ENCODE assay signal across 7 cellular contexts in genomic region chr4:151099226-151099975, GRCh38. TPM values are rescaled to one million over a fixed set of nuclear protein-coding genes. Genes with fewer than 3 reads are reported as not detected.
DNase-seq lines count a peak whose midpoint lies in the region; ATAC-seq and TF ChIP-seq lines count a peak whose summit lies in the region.

Gene RPS3A, plus strand, starts transcription at chr4:151099628. Its CDS starts 25 bp downstream, at chr4:151099653.

- peak; percentile 94 for TF ChIP-seq CTCF in astrocyte of the spinal cord (IDR thresholded peaks at IDR 0.05; ENCODE audit: low read depth, low read length)

- in situ Hi-C loops in astrocyte of the spinal cord (cut with HindIII; ENCODE audit: low sequenced_read_pairs) = no loop called here

- intact Hi-C loops in sciatic nerve (cut with DNase I) = no loop called here

- H3K4me3 ChIP-seq in astrocyte of the spinal cord (ENCODE audit: low read depth, low read length) = peak within 1 kb of the TSS; percentile 74

- DNase-seq in NCI-H2029 treated with DMSO at 0.1 percent for 48 hours (lab: John Stamatoyannopoulos, UW) = peak; percentile 83
- DNase-seq in T1000 (lab: John Stamatoyannopoulos, UW) = peak; percentile 94
- DNase-seq in astrocyte of the spinal cord (ENCODE audit: low read depth, low spot score) = peak; percentile 99
- DNase-seq in hypothalamus (lab: John Stamatoyannopoulos, UW) = peak; percentile 65 to 98 (median 92)
- DNase-seq in sciatic nerve (ENCODE audit: low spot score) = peak; percentile 98

- ATAC-seq in GM18505 (IDR thresholded peaks at IDR 0.05; ENCODE audit: unreplicated experiment) = peak; percentile 93
- ATAC-seq in HG02981 (IDR thresholded peaks at IDR 0.05; ENCODE audit: unreplicated experiment) = peak; percentile 93
- ATAC-seq in sciatic nerve = peak; percentile 99

- peak; percentile 98 for TF ChIP-seq POLR2A in GM18505 (IDR thresholded peaks at IDR 0.05; ENCODE audit: borderline replicate concordance, extremely low read depth, insufficient read depth, insufficient read length)

RNA-seq across cellular contexts. Expression of gene RPS3A, which starts in this region (rescaled TPM):
- 1,451 TPM for total RNA-seq in sciatic nerve

Comparison
In these comparisons a context has a peak if more than half of its experiments do, and no peak if none do; other contexts are left out.
1. Peak in every context shown above with its lines: DNase-seq, ATAC-seq and H3K4me3 ChIP-seq.